Comparison of ENCODE assay signal across 12 cellular contexts in genomic region chr3:13891492-13892073, GRCh38. TPM values are rescaled to one million over a fixed set of nuclear protein-coding genes. Genes with fewer than 3 reads are reported as not detected.
DNase-seq lines count a peak whose midpoint lies in the region; ATAC-seq and TF ChIP-seq lines count a peak whose summit lies in the region.
"Had no signal": no experiment of that assay in that cellular context is flagged by ENCODE, and none has a peak within 500 bp of the region (broad histone marks: within the 10 kb centered on the region; RNA-seq: fewer than 3 reads in every experiment).

No MANE protein-coding gene starts in this region.

- H3K4me3 Mint-ChIP-seq in activated T-cell treated with anti-CD3 and anti-CD28 coated beads, Interleukin-2, amount 50 U/mL, for 24 hours, result no peak overlapping the region
- peak overlapping the region; percentile 56 for H3K4me3 Mint-ChIP-seq in activated T-helper 17 cell treated with anti-CD3 and anti-CD28 coated beads, Interleukin-2, amount 50 U/mL, for 72 hours
- H3K4me3 Mint-ChIP-seq: stimulated activated memory B cell treated with anti-CD40 and anti-IgM and Interleukin-4, amounts not matched to agents 10 μg/mL and 1 μg/mL and 100 μg/mL, for 72 hours had no signal

- H4K20me1 ChIP-seq in osteoblast (ENCODE audit: insufficient read depth, low read length), result no peaks in the 10 kb centered on the region

- peaks cover 9% of the 10 kb centered on the region for H3K4me1 ChIP-seq in osteoblast (ENCODE audit: insufficient read depth, low read length)

- H3K79me2 ChIP-seq in osteoblast (ENCODE audit: insufficient read depth, low read length), result no peaks in the 10 kb centered on the region

- H3K27ac ChIP-seq in osteoblast (ENCODE audit: low read depth, low read length), result no peak overlapping the region

- no peaks in the 10 kb centered on the region for H3K9me3 ChIP-seq in osteoblast (ENCODE audit: low read depth, low read length)

- intact Hi-C loops in posterior cingulate gyrus (cut with DNase I), result loop anchor here (10.0 kb wide), 1 partner anchor 573 kb away; no protein-coding TSS in a partner anchor

- peaks cover 9% of the 10 kb centered on the region for H3K27me3 ChIP-seq in osteoblast (ENCODE audit: insufficient read depth, low read length)

- peak; percentile 29 for DNase-seq in activated T-cell treated with anti-CD3 and anti-CD28 coated beads, Interleukin-2, amount 50 U/mL, for 24 hours
- no peak for DNase-seq in activated T-cell treated with anti-CD3 and anti-CD28 coated beads, Interleukin-2, amount 50 U/mL, for 48 hours
- DNase-seq in Kasumi-1 (lab: John Stamatoyannopoulos, UW) (peak; percentile 2 to 9), osteoblast (ENCODE audit: insufficient read length, low spot score, missing footprints) (peak; percentile 68), posterior cingulate gyrus (no peak), AG08395 (ENCODE audit: low spot score) (no peak)
- DNase-seq: amniotic stem cell, NCI-H1436 treated with DMSO at 0.1 percent for 48 hours had no signal

- H3K27ac Mint-ChIP-seq in activated T-cell treated with anti-CD3 and anti-CD28 coated beads, Interleukin-2, amount 50 U/mL, for 24 hours, result no peak overlapping the region
- peak overlapping the region; percentile 89 for H3K27ac Mint-ChIP-seq in activated T-helper 17 cell treated with anti-CD3 and anti-CD28 coated beads, Interleukin-2, amount 50 U/mL, for 72 hours
- H3K27ac Mint-ChIP-seq: stimulated activated memory B cell treated with anti-CD40 and anti-IgM and Interleukin-4, amounts not matched to agents 10 μg/mL and 1 μg/mL and 100 μg/mL, for 72 hours had no signal

- no peak for ATAC-seq in activated T-helper 17 cell treated with anti-CD3 and anti-CD28 coated beads, Interleukin-2, amount 50 U/mL, for 72 hours (replicated peaks)
- ATAC-seq in GM18520 (IDR thresholded peaks at IDR 0.05; ENCODE audit: unreplicated experiment), result no peak
- ATAC-seq: activated CD4-positive, CD25-positive, alpha-beta regulatory T cell treated with anti-CD3 and anti-CD28 coated beads, Interleukin-2, amount 50 U/mL, for 24 hours; stimulated activated memory B cell treated with anti-CD40 and anti-IgM and Interleukin-4, amounts not matched to agents 10 μg/mL and 1 μg/mL and 100 μg/mL, for 72 hours had no signal

- H3K9me3 Mint-ChIP-seq in activated T-cell treated with anti-CD3 and anti-CD28 coated beads, Interleukin-2, amount 50 U/mL, for 24 hours, result peaks cover 5% of the 10 kb centered on the region
- H3K9me3 Mint-ChIP-seq in activated T-helper 17 cell treated with anti-CD3 and anti-CD28 coated beads, Interleukin-2, amount 50 U/mL, for 72 hours, result no peaks in the 10 kb centered on the region
- H3K9me3 Mint-ChIP-seq: stimulated activated memory B cell treated with anti-CD40 and anti-IgM and Interleukin-4, amounts not matched to agents 10 μg/mL and 1 μg/mL and 100 μg/mL, for 72 hours had no signal

- H3K36me3 Mint-ChIP-seq in activated T-cell treated with anti-CD3 and anti-CD28 coated beads, Interleukin-2, amount 50 U/mL, for 24 hours (ENCODE audit: low read depth), result no peaks in the 10 kb centered on the region
- H3K36me3 Mint-ChIP-seq in activated T-helper 17 cell treated with anti-CD3 and anti-CD28 coated beads, Interleukin-2, amount 50 U/mL, for 72 hours (ENCODE audit: low read depth), result no peaks in the 10 kb centered on the region
- H3K36me3 Mint-ChIP-seq: stimulated activated memory B cell treated with anti-CD40 and anti-IgM and Interleukin-4, amounts not matched to agents 10 μg/mL and 1 μg/mL and 100 μg/mL, for 72 hours had no signal

- H3K4me2 ChIP-seq in osteoblast (ENCODE audit: insufficient read depth, low read length), result no peak overlapping the region

- H3K4me1 Mint-ChIP-seq in activated T-cell treated with anti-CD3 and anti-CD28 coated beads, Interleukin-2, amount 50 U/mL, for 24 hours (ENCODE audit: low read depth), result peaks cover 35% of the 10 kb centered on the region
- H3K4me1 Mint-ChIP-seq in activated T-helper 17 cell treated with anti-CD3 and anti-CD28 coated beads, Interleukin-2, amount 50 U/mL, for 72 hours, result peaks cover 16% of the 10 kb centered on the region

- no peak for TF ChIP-seq CTCF in osteoblast (IDR thresholded peaks at IDR 0.05; ENCODE audit: extremely low read depth, low read depth, low read length)

- no peak overlapping the region for H3K4me3 ChIP-seq in osteoblast (ENCODE audit: insufficient read depth, low read length)

- H3K36me3 ChIP-seq in osteoblast (ENCODE audit: insufficient read depth, low read length), result no peaks in the 10 kb centered on the region

- no peaks in the 10 kb centered on the region for H3K27me3 Mint-ChIP-seq in activated T-cell treated with anti-CD3 and anti-CD28 coated beads, Interleukin-2, amount 50 U/mL, for 24 hours
- H3K27me3 Mint-ChIP-seq in activated T-helper 17 cell treated with anti-CD3 and anti-CD28 coated beads, Interleukin-2, amount 50 U/mL, for 72 hours, result no peaks in the 10 kb centered on the region
- H3K27me3 Mint-ChIP-seq: stimulated activated memory B cell treated with anti-CD40 and anti-IgM and Interleukin-4, amounts not matched to agents 10 μg/mL and 1 μg/mL and 100 μg/mL, for 72 hours had no signal

- no peak overlapping the region for H2AFZ ChIP-seq in osteoblast (ENCODE audit: low read length)

RNA-seq across cellular contexts. Expression of gene WNT7A, which starts 11.7 kb away (rescaled TPM):
- under 1 TPM; 0.11 to 0.29 TPM for total RNA-seq in activated T-helper 17 cell treated with anti-CD3 and anti-CD28 coated beads, Interleukin-2, amount 50 U/mL, for 72 hours
- not detected in 2 replicates for total RNA-seq in osteoblast

Comparison
In these comparisons a context has a peak if more than half of its experiments do, and no peak if none do; other contexts are left out.
1. DNase-seq: peak in activated T-cell treated with anti-CD3 and anti-CD28 coated beads, Interleukin-2, amount 50 U/mL, for 24 hours (single experiment), Kasumi-1 (2 of 2) and osteoblast (single experiment); none in activated T-cell treated with anti-CD3 and anti-CD28 coated beads, Interleukin-2, amount 50 U/mL, for 48 hours (0 of 2), posterior cingulate gyrus (0 of 10) and AG08395 (single experiment).